In the genomic region with DNA sequence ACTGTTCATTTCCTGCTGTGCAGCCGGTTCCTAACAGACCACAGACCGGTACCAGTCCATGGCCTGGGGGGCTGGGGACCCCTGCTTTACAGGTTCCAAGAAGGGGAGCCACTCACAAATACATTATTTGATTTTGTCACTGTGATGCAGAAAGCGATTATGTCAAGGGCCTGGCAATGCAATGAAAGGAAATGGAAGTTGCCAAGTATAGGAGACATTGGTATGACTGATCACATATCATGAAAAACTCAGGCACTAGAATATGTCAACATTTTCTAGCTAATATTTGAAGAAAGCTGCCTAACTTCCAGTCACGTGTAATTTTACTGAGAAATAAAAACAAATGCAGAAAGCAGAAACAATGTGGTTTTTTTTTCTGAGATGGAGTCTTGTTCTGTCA, we compare ENCODE assay signal across 9 cellular contexts.
"Had no signal": no experiment of that assay in that cellular context is flagged by ENCODE, and none has a peak within 500 bp of the region (broad histone marks: within the 10 kb centered on the region; RNA-seq: fewer than 3 reads in every experiment).

No MANE protein-coding gene starts in this region.

- H2AFZ ChIP-seq: GM23248 had no signal

- H3K4me3 Mint-ChIP-seq: H9, IgD-negative memory B cell had no signal

- H3K9ac ChIP-seq: GM23248, KMS-11 had no signal

- DNase-seq: GM23248, GOT3, H9, HCEC 1CT, KBM-7 had no signal

- H3K9me3 Mint-ChIP-seq: H9, IgD-negative memory B cell had no signal

- H3K27ac Mint-ChIP-seq: IgD-negative memory B cell had no signal

- H3K4me2 ChIP-seq: KMS-11 had no signal

- H3K4me3 ChIP-seq: GM23248 had no signal

- H3K27ac ChIP-seq: GM23248, KMS-11 had no signal

- FAIRE-seq: H54, HTR-8/SVneo had no signal
